ENCODE assay signal across 16 cellular contexts in the genomic region with DNA sequence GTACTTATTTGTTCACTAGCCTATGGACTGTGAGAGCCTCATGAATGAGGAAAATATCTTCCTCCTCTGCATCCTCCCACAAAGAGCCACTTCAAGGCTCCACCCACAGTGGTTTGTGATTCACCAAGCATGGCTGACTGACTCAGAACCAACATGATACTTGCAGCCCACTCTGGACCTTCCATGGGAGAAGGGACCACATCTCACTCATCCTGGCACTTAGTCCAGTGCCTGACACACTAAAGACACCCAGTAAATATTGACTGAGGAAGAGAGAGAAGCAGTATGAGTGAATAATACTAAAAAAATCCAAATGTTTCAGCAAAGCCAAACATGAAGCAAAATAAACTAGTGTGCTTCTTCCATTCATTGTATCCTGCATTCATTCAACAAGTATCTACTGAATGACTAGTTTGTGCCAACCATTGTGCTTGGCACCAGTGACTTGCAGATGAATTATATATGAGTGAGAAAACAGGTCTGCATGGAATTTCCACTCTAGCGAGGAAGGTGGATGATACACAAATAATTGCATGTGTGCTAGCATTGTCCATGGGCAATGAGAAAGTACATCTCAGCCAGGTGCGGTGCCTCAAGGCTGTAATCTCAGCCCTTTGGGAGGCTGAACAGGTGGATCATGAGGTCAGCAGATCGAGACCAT. TPM values are rescaled to one million over a fixed set of nuclear protein-coding genes. Genes with fewer than 3 reads are reported as not detected.
DNase-seq lines count a peak whose midpoint lies in the region; ATAC-seq and TF ChIP-seq lines count a peak whose summit lies in the region.
"Had no signal": no experiment of that assay in that cellular context is flagged by ENCODE, and none has a peak within 500 bp of the region (broad histone marks: within the 10 kb centered on the region; RNA-seq: fewer than 3 reads in every experiment).

No MANE protein-coding gene starts in this region.

- no peak overlapping the region for H3K4me3 ChIP-seq in left lung
- H3K4me3 ChIP-seq: hepatocyte, ovary had no signal

- peak; percentile 25 for ATAC-seq in left lung
- ATAC-seq: stimulated activated naive B cell treated with anti-CD40 and anti-IgM and Interleukin-4, amounts not matched to agents 10 μg/mL and 1 μg/mL and 100 μg/mL, for 72 hours had no signal

- no peaks in the 10 kb centered on the region for H3K36me3 ChIP-seq in left lung
- H3K36me3 ChIP-seq: ovary had no signal

- no peaks in the 10 kb centered on the region for H3K9me3 ChIP-seq in left lung
- H3K9me3 ChIP-seq: ovary had no signal

- peak; percentile 71 for DNase-seq in AG20443 (ENCODE audit: low spot score)
- peak; percentile 79 for DNase-seq in HS-27A (ENCODE audit: low read depth)
- peak; percentile 74 for DNase-seq in astrocyte of the hippocampus (ENCODE audit: low read depth, low spot score)
- DNase-seq in left lung = peak in 1 of 2 donors; percentile 37
- no peak for DNase-seq in HuH-7.5 (ENCODE audit: low spot score)
- no peak for DNase-seq in G401 (ENCODE audit: low spot score)
- no peak for DNase-seq in NCI-H1092 (lab: John Stamatoyannopoulos, UW)
- no peak for DNase-seq in amniotic stem cell (lab: John Stamatoyannopoulos, UW)
- DNase-seq: CD8-positive, alpha-beta memory T cell; KG1; NCI-H2081; ovary; stimulated activated CD4-positive, alpha-beta T cell treated with anti-CD3 and anti-CD28 coated beads, Interleukin-2, amount 100 ng/mL, for 24 hours; stimulated activated naive B cell treated with anti-CD40 and anti-IgM and Interleukin-4, amounts not matched to agents 10 μg/mL and 1 μg/mL and 100 μg/mL, for 72 hours had no signal

- H3K27ac ChIP-seq in left lung = no peak overlapping the region
- H3K27ac ChIP-seq: hepatocyte, ovary had no signal

- no peaks in the 10 kb centered on the region for H3K27me3 ChIP-seq in left lung
- H3K27me3 ChIP-seq: hepatocyte, ovary had no signal

- no peaks in the 10 kb centered on the region for H3K4me1 ChIP-seq in left lung

- intact Hi-C loops in left lung (cut with DNase I) = no loop called here

- in situ Hi-C loops in G401 (cut with HindIII; ENCODE audit: low sequenced_read_pairs) = no loop called here

- no peak for TF ChIP-seq CTCF in left lung (IDR thresholded peaks at IDR 0.05)

RNA-seq across cellular contexts. Expression of gene BLID, which starts 54.9 kb away (rescaled TPM):
- under 1 TPM; 0.55 to 0.79 TPM for total RNA-seq in left lung
- not detected in 2 replicates for total RNA-seq in G401 (2014; rRNA removed; shearing (Covaris generic))
- total RNA-seq: CD8-positive, alpha-beta memory T cell; OCI-LY7 had no signal

Comparison
In these comparisons a context has a peak if more than half of its experiments do, and no peak if none do; other contexts are left out.
1. DNase-seq: peak in AG20443 (single experiment), HS-27A (single experiment) and astrocyte of the hippocampus (single experiment); none in HuH-7.5 (single experiment), G401 (single experiment), NCI-H1092 (single experiment) and amniotic stem cell (single experiment).